In the genomic region with DNA sequence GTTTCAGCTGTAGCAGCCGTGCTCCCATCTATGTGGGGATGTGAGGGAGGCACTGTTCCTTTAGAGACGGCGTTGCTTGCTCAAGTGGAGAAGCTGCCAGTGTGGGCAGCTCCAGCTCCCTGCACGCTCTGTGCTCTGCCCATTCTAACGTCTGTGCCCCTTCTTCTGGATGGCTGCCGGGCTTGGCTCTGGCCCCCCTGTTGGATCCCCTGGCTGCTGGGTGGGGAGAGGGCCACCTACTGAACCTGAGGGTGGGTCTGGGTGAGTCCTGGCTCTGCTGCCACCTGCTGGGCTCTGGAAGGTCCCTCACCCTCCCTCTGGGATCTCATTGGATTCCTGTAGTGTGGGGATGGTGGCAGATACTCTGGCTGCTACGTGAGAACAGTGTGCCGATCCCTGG, we compare ENCODE assay signal across 8 cellular contexts. TPM values are rescaled to one million over a fixed set of nuclear protein-coding genes. Genes with fewer than 3 reads are reported as not detected.
A peak's percentile ranks its signal among the peaks of the same experiment; 100 is the strongest.
DNase-seq lines count a peak whose midpoint lies in the region; ATAC-seq, FAIRE-seq and TF ChIP-seq lines count a peak whose summit lies in the region.

No MANE protein-coding gene starts in this region.

- H3K27me3 Mint-ChIP-seq in T-helper 2 cell treated with Interferon-gamma antibody and Interleukin-4, amounts not matched to agents 5 μg/mL and 100 μg/mL, for 36 hours (ENCODE audit: low read depth) = no peaks in the 10 kb centered on the region
- H3K27me3 Mint-ChIP-seq in stimulated activated naive CD8-positive, alpha-beta T cell treated with anti-CD3 and anti-CD28 coated beads, Interleukin-15, amount 100 ng/mL, for 72 hours = no peaks in the 10 kb centered on the region

- POLR2A ChIA-PET in HepG2 (lab: Yijun Ruan, JAX) = interaction anchor here (1.2 to 4.1 kb wide), 2 partner anchors 34 to 153 kb away, joined by 3 to 27 read pairs; partner anchors contain the start of gene CFAP410

- TF ChIP-seq EP300 in HepG2 (IDR thresholded peaks at IDR 0.05; ENCODE audit: low read depth in 2 of 2, low read length in 2 of 2) = no peak
- TF ChIP-seq EP300 in HepG2 (CRISPR knock-in tag; IDR thresholded peaks at IDR 0.05; ENCODE audit: borderline replicate concordance) = no peak

- H3K4me3 Mint-ChIP-seq in T-helper 2 cell treated with Interferon-gamma antibody and Interleukin-4, amounts not matched to agents 5 μg/mL and 100 μg/mL, for 36 hours = peak overlapping the region; percentile 53
- no peak overlapping the region for H3K4me3 Mint-ChIP-seq in stimulated activated naive CD8-positive, alpha-beta T cell treated with anti-CD3 and anti-CD28 coated beads, Interleukin-15, amount 100 ng/mL, for 72 hours

- no peaks in the 10 kb centered on the region for H3K27me3 ChIP-seq in HepG2 (ENCODE audit: control insufficient read depth in 1 of 2, insufficient read depth in 2 of 2, low read length in 2 of 2)

- WGBS in HepG2 (ENCODE audit: low lambda C conversion rate) = 73% methylated on average over 2 of the region's 8 CpGs

- peak overlapping the region; percentile 97 for H3K4me2 ChIP-seq in HepG2 (ENCODE audit: low read depth, low read length)

- no peaks in the 10 kb centered on the region for H3K9me3 ChIP-seq in HepG2 (ENCODE audit: low read length)

- H3K4me1 ChIP-seq in HepG2 (ENCODE audit: insufficient read depth, low read length) = peaks cover 48% of the 10 kb centered on the region

- H3K9me3 Mint-ChIP-seq in T-helper 2 cell treated with Interferon-gamma antibody and Interleukin-4, amounts not matched to agents 5 μg/mL and 100 μg/mL, for 36 hours = no peaks in the 10 kb centered on the region
- no peaks in the 10 kb centered on the region for H3K9me3 Mint-ChIP-seq in stimulated activated naive CD8-positive, alpha-beta T cell treated with anti-CD3 and anti-CD28 coated beads, Interleukin-15, amount 100 ng/mL, for 72 hours

- H3K9ac ChIP-seq in HepG2 (ENCODE audit: insufficient read depth, low read depth, low read length) = no peak overlapping the region

- H3K79me2 ChIP-seq in HepG2 (ENCODE audit: insufficient read depth, low read length) = peaks cover 31% of the 10 kb centered on the region

- TF ChIP-seq RAD21 in HepG2 (CRISPR knock-in tag; IDR thresholded peaks at IDR 0.05) = peak; percentile 60

- BruUV-seq in HepG2 (replicated peaks; lab: Mats Ljungman, UMichigan) = no TSS peak

- TF ChIP-seq CTCF in D721Med (IDR thresholded peaks at IDR 0.05; ENCODE audit: insufficient read depth, missing control alignments) (peak; percentile 62), HepG2 (CRISPR knock-in tag; IDR thresholded peaks at IDR 0.05) (peak; percentile 82)

- H3K4me1 Mint-ChIP-seq in T-helper 2 cell treated with Interferon-gamma antibody and Interleukin-4, amounts not matched to agents 5 μg/mL and 100 μg/mL, for 36 hours (ENCODE audit: low read depth) = peaks cover 20% of the 10 kb centered on the region
- H3K4me1 Mint-ChIP-seq in stimulated activated naive CD8-positive, alpha-beta T cell treated with anti-CD3 and anti-CD28 coated beads, Interleukin-15, amount 100 ng/mL, for 72 hours = peaks cover 55% of the 10 kb centered on the region

- peaks cover 19% of the 10 kb centered on the region; the same call in 1 of the 2 replicates for H4K20me1 ChIP-seq in HepG2 (ENCODE audit: insufficient read depth, low read length)

- in situ Hi-C loops in HepG2 (cut with HindIII; ENCODE audit: extremely low pct_ligation_motif_present, low pct_unique_long_range_greater_than_20kb) = loop anchor here (5.0 kb wide), 1 partner anchor 32 kb away; the partner anchor contains the start of gene CFAP410

- peak; percentile 83 for DNase-seq in D721Med (ENCODE audit: insufficient read length, low spot score)
- peak; percentile 64 for DNase-seq in HTR-8/SVneo (ENCODE audit: insufficient read length, low spot score)
- no peak for DNase-seq in T-helper 2 cell treated with Interferon-gamma antibody and Interleukin-4, amounts not matched to agents 5 μg/mL and 100 μg/mL, for 36 hours (ENCODE audit: low spot score)
- peak; percentile 34 for DNase-seq in central memory CD4-positive, alpha-beta T cell
- peak; percentile 38 for DNase-seq in HepG2 (ENCODE audit: low spot score)
- no peak for DNase-seq in stimulated activated naive CD8-positive, alpha-beta T cell treated with anti-CD3 and anti-CD28 coated beads, Interleukin-15, amount 100 ng/mL, for 72 hours

- intact Hi-C loops in HepG2 (cut with micrococcal nuclease; ENCODE audit: unreplicated experiment) = loop anchor here (10.0 kb wide), 1 partner anchor 180 kb away; no protein-coding TSS in a partner anchor

- H2AFZ ChIP-seq in HepG2 (ENCODE audit: low read length) = no peak overlapping the region

- no peak overlapping the region for H3K4me3 ChIP-seq in HepG2 (replicated peaks in 1 of 3; ENCODE audit: insufficient read depth in 1 of 3, low read depth in 2 of 3, low read length in 3 of 3)

- H3K36me3 Mint-ChIP-seq in T-helper 2 cell treated with Interferon-gamma antibody and Interleukin-4, amounts not matched to agents 5 μg/mL and 100 μg/mL, for 36 hours (ENCODE audit: low read depth) = peaks cover 21% of the 10 kb centered on the region

- no peak for TF ChIP-seq POLR2A in HepG2 (IDR thresholded peaks at IDR 0.05; ENCODE audit: insufficient read depth in 1 of 2, low read depth in 2 of 2, low read length in 2 of 2)

- CTCF ChIA-PET in HepG2 (lab: Yijun Ruan, JAX; ENCODE audit: low intra/inter-chr PET ratio, low total read pairs) = no interaction called here

- FAIRE-seq in D721Med (lab: Jason Lieb, UNC) (no peak), HTR-8/SVneo (lab: Jason Lieb, UNC) (no peak), HepG2 (lab: Jason Lieb, UNC) (peak; percentile 15)

- peak overlapping the region; percentile 65 for H3K27ac Mint-ChIP-seq in T-helper 2 cell treated with Interferon-gamma antibody and Interleukin-4, amounts not matched to agents 5 μg/mL and 100 μg/mL, for 36 hours
- H3K27ac Mint-ChIP-seq in stimulated activated naive CD8-positive, alpha-beta T cell treated with anti-CD3 and anti-CD28 coated beads, Interleukin-15, amount 100 ng/mL, for 72 hours = peak overlapping the region; percentile 27 to 86

- H3K27ac ChIP-seq in HepG2 (ENCODE audit: extremely low read length, insufficient read depth, low read length) = peak overlapping the region; percentile 87

- ATAC-seq in HepG2 = peak; percentile 30
- ATAC-seq in stimulated activated naive CD8-positive, alpha-beta T cell treated with anti-CD3 and anti-CD28 coated beads, Interleukin-15, amount 100 ng/mL, for 72 hours = peak; percentile 42
- no peak for ATAC-seq in GM21786 (IDR thresholded peaks at IDR 0.05; ENCODE audit: unreplicated experiment)
- no peak for ATAC-seq in GM18861 (IDR thresholded peaks at IDR 0.05; ENCODE audit: unreplicated experiment)

- H3K36me3 ChIP-seq in HepG2 (replicated peaks in 1 of 2; ENCODE audit: control insufficient read depth in 1 of 2, insufficient read depth in 2 of 2, low read length in 2 of 2) = peaks cover 5 to 28% of the 10 kb centered on the region in 2 experiments; a peak in 4 of 5 replicates

RNA-seq across cellular contexts. Expression of gene PFKL, which starts 5.0 kb away (rescaled TPM):
- total RNA-seq in HepG2 (2016; rRNA removed; fragmentation: Illumina TruSeq; extraction: Trizol) = 87.6 and 106 TPM in 2 replicates
- 13.9 and 14.6 TPM in 2 replicates for total RNA-seq in HepG2 (2016; cell fraction: cytosol; rRNA removed; fragmentation: Illumina TruSeq; extraction: Trizol; ENCODE audit: low read depth)
- 76.5 and 112 TPM in 2 replicates for total RNA-seq in HepG2 (2016; cell fraction: insoluble cytoplasmic fraction; rRNA removed; fragmentation: Illumina TruSeq; extraction: Trizol)
- total RNA-seq in HepG2 (2016; cell fraction: membrane; rRNA removed; fragmentation: Illumina TruSeq; extraction: Trizol) = 27.9 TPM in 2 replicates
- 51.1 and 56.0 TPM in 2 replicates for total RNA-seq in HepG2 (2016; cell fraction: nucleus; rRNA removed; fragmentation: Illumina TruSeq; extraction: Trizol)
- polyA plus RNA-seq in HepG2 (2011; rRNA removed) = 92.8 and 113 TPM in 2 replicates
- polyA plus RNA-seq in HepG2 (2011; cell fraction: cytosol; rRNA removed) = 71.8 and 109 TPM in 2 replicates
- 444 and 640 TPM in 2 replicates for polyA plus RNA-seq in HepG2 (2011; cell fraction: nucleus; rRNA removed)
- polyA plus RNA-seq in HepG2 (2012) = 83.1 and 108 TPM in 2 replicates
- polyA plus RNA-seq in HepG2 (2016; cell fraction: cytosol; fragmentation: Illumina TruSeq; extraction: Trizol; ENCODE audit: low read depth) = 10.0 and 11.5 TPM in 2 replicates
- polyA plus RNA-seq in HepG2 (2016; cell fraction: insoluble cytoplasmic fraction; fragmentation: Illumina TruSeq; extraction: Trizol; ENCODE audit: low read depth) = 69.5 and 87.4 TPM in 2 replicates
- 16.7 and 19.2 TPM in 2 replicates for polyA plus RNA-seq in HepG2 (2016; cell fraction: membrane; fragmentation: Illumina TruSeq; extraction: Trizol; ENCODE audit: low read depth)
- 107 and 115 TPM in 2 replicates for polyA plus RNA-seq in HepG2 (2016; cell fraction: nucleus; fragmentation: Illumina TruSeq; extraction: Trizol; ENCODE audit: insufficient read depth, low read depth)
- polyA minus RNA-seq in HepG2 (2011; rRNA and poly(A)+ RNA removed; ENCODE audit: low replicate concordance) = 90.7 and 203 TPM in 2 replicates
- 72.1 and 83.6 TPM in 2 replicates for polyA minus RNA-seq in HepG2 (2011; cell fraction: cytosol; rRNA and poly(A)+ RNA removed)
- 51.9 and 52.8 TPM in 2 replicates for polyA minus RNA-seq in HepG2 (2011; cell fraction: nucleus; rRNA and poly(A)+ RNA removed)

RNA-seq across cellular contexts. Expression of gene AIRE, which starts 19.2 kb away (rescaled TPM):
- total RNA-seq in HepG2 (2016; rRNA removed; fragmentation: Illumina TruSeq; extraction: Trizol) = not detected in 2 replicates
- total RNA-seq in HepG2 (2016; cell fraction: cytosol; rRNA removed; fragmentation: Illumina TruSeq; extraction: Trizol; ENCODE audit: low read depth) = not detected in 2 replicates
- not detected in 2 replicates for total RNA-seq in HepG2 (2016; cell fraction: insoluble cytoplasmic fraction; rRNA removed; fragmentation: Illumina TruSeq; extraction: Trizol)
- total RNA-seq in HepG2 (2016; cell fraction: membrane; rRNA removed; fragmentation: Illumina TruSeq; extraction: Trizol) = not detected in 2 replicates
- not detected in 2 replicates for total RNA-seq in HepG2 (2016; cell fraction: nucleus; rRNA removed; fragmentation: Illumina TruSeq; extraction: Trizol)
- not detected in 2 replicates for polyA plus RNA-seq in HepG2 (2011; rRNA removed)
- not detected in 2 replicates for polyA plus RNA-seq in HepG2 (2011; cell fraction: cytosol; rRNA removed)
- not detected in 2 replicates for polyA plus RNA-seq in HepG2 (2011; cell fraction: nucleus; rRNA removed)
- polyA plus RNA-seq in HepG2 (2012) = not detected in 2 replicates
- polyA plus RNA-seq in HepG2 (2016; cell fraction: cytosol; fragmentation: Illumina TruSeq; extraction: Trizol; ENCODE audit: low read depth) = not detected in 2 replicates
- not detected in 2 replicates for polyA plus RNA-seq in HepG2 (2016; cell fraction: insoluble cytoplasmic fraction; fragmentation: Illumina TruSeq; extraction: Trizol; ENCODE audit: low read depth)
- polyA plus RNA-seq in HepG2 (2016; cell fraction: membrane; fragmentation: Illumina TruSeq; extraction: Trizol; ENCODE audit: low read depth) = not detected in 2 replicates
- polyA plus RNA-seq in HepG2 (2016; cell fraction: nucleus; fragmentation: Illumina TruSeq; extraction: Trizol; ENCODE audit: insufficient read depth, low read depth) = not detected in 2 replicates
- polyA minus RNA-seq in HepG2 (2011; rRNA and poly(A)+ RNA removed; ENCODE audit: low replicate concordance) = 0.07 TPM in 1 of 2 replicates, not detected in the other
- not detected in 2 replicates for polyA minus RNA-seq in HepG2 (2011; cell fraction: cytosol; rRNA and poly(A)+ RNA removed)
- not detected in 2 replicates for polyA minus RNA-seq in HepG2 (2011; cell fraction: nucleus; rRNA and poly(A)+ RNA removed)

RNA-seq across cellular contexts. Expression of gene CFAP410, which starts 34.3 kb away (rescaled TPM):
- 13.1 and 20.1 TPM in 2 replicates for total RNA-seq in HepG2 (2016; rRNA removed; fragmentation: Illumina TruSeq; extraction: Trizol)
- total RNA-seq in HepG2 (2016; cell fraction: cytosol; rRNA removed; fragmentation: Illumina TruSeq; extraction: Trizol; ENCODE audit: low read depth) = 16.2 and 18.7 TPM in 2 replicates
- total RNA-seq in HepG2 (2016; cell fraction: insoluble cytoplasmic fraction; rRNA removed; fragmentation: Illumina TruSeq; extraction: Trizol) = 11.7 and 23.2 TPM in 2 replicates
- 22.7 and 31.0 TPM in 2 replicates for total RNA-seq in HepG2 (2016; cell fraction: membrane; rRNA removed; fragmentation: Illumina TruSeq; extraction: Trizol)
- 15.4 and 16.3 TPM in 2 replicates for total RNA-seq in HepG2 (2016; cell fraction: nucleus; rRNA removed; fragmentation: Illumina TruSeq; extraction: Trizol)
- polyA plus RNA-seq in HepG2 (2011; rRNA removed) = 8.0 and 13.1 TPM in 2 replicates
- 6.8 and 14.6 TPM in 2 replicates for polyA plus RNA-seq in HepG2 (2011; cell fraction: cytosol; rRNA removed)
- polyA plus RNA-seq in HepG2 (2011; cell fraction: nucleus; rRNA removed) = 84.7 and 108 TPM in 2 replicates
- polyA plus RNA-seq in HepG2 (2012) = 7.4 and 9.9 TPM in 2 replicates
- 17.7 and 23.4 TPM in 2 replicates for polyA plus RNA-seq in HepG2 (2016; cell fraction: cytosol; fragmentation: Illumina TruSeq; extraction: Trizol; ENCODE audit: low read depth)
- 12.0 and 13.3 TPM in 2 replicates for polyA plus RNA-seq in HepG2 (2016; cell fraction: insoluble cytoplasmic fraction; fragmentation: Illumina TruSeq; extraction: Trizol; ENCODE audit: low read depth)
- 19.5 and 21.9 TPM in 2 replicates for polyA plus RNA-seq in HepG2 (2016; cell fraction: membrane; fragmentation: Illumina TruSeq; extraction: Trizol; ENCODE audit: low read depth)
- 26.7 and 31.2 TPM in 2 replicates for polyA plus RNA-seq in HepG2 (2016; cell fraction: nucleus; fragmentation: Illumina TruSeq; extraction: Trizol; ENCODE audit: insufficient read depth, low read depth)
- polyA minus RNA-seq in HepG2 (2011; rRNA and poly(A)+ RNA removed; ENCODE audit: low replicate concordance) = 3.6 and 9.9 TPM in 2 replicates
- 3.6 and 4.5 TPM in 2 replicates for polyA minus RNA-seq in HepG2 (2011; cell fraction: cytosol; rRNA and poly(A)+ RNA removed)
- polyA minus RNA-seq in HepG2 (2011; cell fraction: nucleus; rRNA and poly(A)+ RNA removed) = 13.3 and 17.1 TPM in 2 replicates

RNA-seq across cellular contexts. Expression of gene DNMT3L, which starts 43.1 kb away (rescaled TPM):
- 1.7 TPM in 1 of 2 replicates, not detected in the other for total RNA-seq in HepG2 (2016; rRNA removed; fragmentation: Illumina TruSeq; extraction: Trizol)
- 1.1 and 1.6 TPM in 2 replicates for total RNA-seq in HepG2 (2016; cell fraction: cytosol; rRNA removed; fragmentation: Illumina TruSeq; extraction: Trizol; ENCODE audit: low read depth)
- total RNA-seq in HepG2 (2016; cell fraction: insoluble cytoplasmic fraction; rRNA removed; fragmentation: Illumina TruSeq; extraction: Trizol) = 1.00 TPM in 1 of 2 replicates, not detected in the other
- total RNA-seq in HepG2 (2016; cell fraction: membrane; rRNA removed; fragmentation: Illumina TruSeq; extraction: Trizol) = 0.43 and 1.0 TPM in 2 replicates
- total RNA-seq in HepG2 (2016; cell fraction: nucleus; rRNA removed; fragmentation: Illumina TruSeq; extraction: Trizol) = not detected in 2 replicates
- polyA plus RNA-seq in HepG2 (2011; rRNA removed) = 0.75 and 1.4 TPM in 2 replicates
- 0.68 and 0.91 TPM in 2 replicates for polyA plus RNA-seq in HepG2 (2011; cell fraction: cytosol; rRNA removed)
- 1.1 TPM in 1 of 2 replicates, not detected in the other for polyA plus RNA-seq in HepG2 (2011; cell fraction: nucleus; rRNA removed)
- 1.4 and 2.8 TPM in 2 replicates for polyA plus RNA-seq in HepG2 (2012)
- 0.92 and 3.0 TPM in 2 replicates for polyA plus RNA-seq in HepG2 (2016; cell fraction: cytosol; fragmentation: Illumina TruSeq; extraction: Trizol; ENCODE audit: low read depth)
- 1.4 TPM in 1 of 2 replicates, not detected in the other for polyA plus RNA-seq in HepG2 (2016; cell fraction: insoluble cytoplasmic fraction; fragmentation: Illumina TruSeq; extraction: Trizol; ENCODE audit: low read depth)
- polyA plus RNA-seq in HepG2 (2016; cell fraction: membrane; fragmentation: Illumina TruSeq; extraction: Trizol; ENCODE audit: low read depth) = 0.76 and 1.1 TPM in 2 replicates
- not detected in 2 replicates for polyA plus RNA-seq in HepG2 (2016; cell fraction: nucleus; fragmentation: Illumina TruSeq; extraction: Trizol; ENCODE audit: insufficient read depth, low read depth)
- not detected in 2 replicates for polyA minus RNA-seq in HepG2 (2011; rRNA and poly(A)+ RNA removed; ENCODE audit: low replicate concordance)
- polyA minus RNA-seq in HepG2 (2011; cell fraction: cytosol; rRNA and poly(A)+ RNA removed) = not detected in 2 replicates
- not detected in 2 replicates for polyA minus RNA-seq in HepG2 (2011; cell fraction: nucleus; rRNA and poly(A)+ RNA removed)

RNA-seq across cellular contexts. Expression of gene TRPM2, which starts 48.6 kb away (rescaled TPM):
- total RNA-seq in HepG2 (2016; rRNA removed; fragmentation: Illumina TruSeq; extraction: Trizol) = 0.07 TPM in 1 of 2 replicates, not detected in the other
- not detected in 2 replicates for total RNA-seq in HepG2 (2016; cell fraction: cytosol; rRNA removed; fragmentation: Illumina TruSeq; extraction: Trizol; ENCODE audit: low read depth)
- 0.09 TPM in 1 of 2 replicates, not detected in the other for total RNA-seq in HepG2 (2016; cell fraction: insoluble cytoplasmic fraction; rRNA removed; fragmentation: Illumina TruSeq; extraction: Trizol)
- total RNA-seq in HepG2 (2016; cell fraction: membrane; rRNA removed; fragmentation: Illumina TruSeq; extraction: Trizol) = 0.14 TPM in 1 of 2 replicates, not detected in the other
- total RNA-seq in HepG2 (2016; cell fraction: nucleus; rRNA removed; fragmentation: Illumina TruSeq; extraction: Trizol) = not detected in 2 replicates
- 0.09 and 0.20 TPM in 2 replicates for polyA plus RNA-seq in HepG2 (2011; rRNA removed)
- 0.05 and 0.06 TPM in 2 replicates for polyA plus RNA-seq in HepG2 (2011; cell fraction: cytosol; rRNA removed)
- 0.37 and 0.55 TPM in 2 replicates for polyA plus RNA-seq in HepG2 (2011; cell fraction: nucleus; rRNA removed)
- 0.27 and 0.31 TPM in 2 replicates for polyA plus RNA-seq in HepG2 (2012)
- 0.08 TPM in 1 of 2 replicates, not detected in the other for polyA plus RNA-seq in HepG2 (2016; cell fraction: cytosol; fragmentation: Illumina TruSeq; extraction: Trizol; ENCODE audit: low read depth)
- polyA plus RNA-seq in HepG2 (2016; cell fraction: insoluble cytoplasmic fraction; fragmentation: Illumina TruSeq; extraction: Trizol; ENCODE audit: low read depth) = 0.14 TPM in 1 of 2 replicates, not detected in the other
- polyA plus RNA-seq in HepG2 (2016; cell fraction: membrane; fragmentation: Illumina TruSeq; extraction: Trizol; ENCODE audit: low read depth) = 0.18 TPM in 1 of 2 replicates, not detected in the other
- 0.11 and 0.37 TPM in 2 replicates for polyA plus RNA-seq in HepG2 (2016; cell fraction: nucleus; fragmentation: Illumina TruSeq; extraction: Trizol; ENCODE audit: insufficient read depth, low read depth)
- polyA minus RNA-seq in HepG2 (2011; rRNA and poly(A)+ RNA removed; ENCODE audit: low replicate concordance) = 0.02 and 11.4 TPM in 2 replicates
- 0.70 TPM in 1 of 2 replicates, not detected in the other for polyA minus RNA-seq in HepG2 (2011; cell fraction: cytosol; rRNA and poly(A)+ RNA removed)
- polyA minus RNA-seq in HepG2 (2011; cell fraction: nucleus; rRNA and poly(A)+ RNA removed) = 0.26 and 0.50 TPM in 2 replicates

Comparison
In these comparisons a context has a peak if more than half of its experiments do, and no peak if none do; other contexts are left out.
1. DNase-seq: peak in D721Med (single experiment), HTR-8/SVneo (single experiment), central memory CD4-positive, alpha-beta T cell (single experiment) and HepG2 (single experiment); none in T-helper 2 cell treated with Interferon-gamma antibody and Interleukin-4, amounts not matched to agents 5 μg/mL and 100 μg/mL, for 36 hours (single experiment) and stimulated activated naive CD8-positive, alpha-beta T cell treated with anti-CD3 and anti-CD28 coated beads, Interleukin-15, amount 100 ng/mL, for 72 hours (0 of 2).
2. ATAC-seq: peak in HepG2 (single experiment) and stimulated activated naive CD8-positive, alpha-beta T cell treated with anti-CD3 and anti-CD28 coated beads, Interleukin-15, amount 100 ng/mL, for 72 hours (single experiment); none in GM21786 (single experiment) and GM18861 (single experiment).